11 cellular contexts compared by ENCODE assay signal in the genomic region with DNA sequence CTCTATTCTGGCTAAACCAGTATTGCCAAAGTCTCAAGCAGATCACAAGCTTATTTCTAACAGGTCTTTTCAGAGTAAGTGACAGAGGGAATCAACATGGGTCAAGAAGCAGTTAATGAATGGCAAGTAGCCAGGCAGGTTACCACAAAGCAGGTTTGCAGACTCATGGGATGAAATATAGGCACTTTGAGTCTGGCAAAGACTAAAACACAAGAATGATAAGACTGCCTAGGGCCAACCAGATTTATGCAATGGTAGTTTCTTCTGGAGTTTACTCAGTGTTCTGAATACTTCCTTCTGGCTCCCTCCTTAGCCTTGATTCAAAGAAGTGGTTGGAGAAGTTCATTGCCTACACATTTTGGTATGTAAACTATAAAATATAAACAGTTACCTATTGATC. TPM values are rescaled to one million over a fixed set of nuclear protein-coding genes. Genes with fewer than 3 reads are reported as not detected.
DNase-seq lines count a peak whose midpoint lies in the region; ATAC-seq, FAIRE-seq and TF ChIP-seq lines count a peak whose summit lies in the region.
"Had no signal": no experiment of that assay in that cellular context is flagged by ENCODE, and none has a peak within 500 bp of the region (broad histone marks: within the 10 kb centered on the region; RNA-seq: fewer than 3 reads in every experiment).

No MANE protein-coding gene starts in this region.

- H3K4me1 ChIP-seq in esophagus squamous epithelium, result peaks cover 6 to 83% (median 26%) of the 10 kb centered on the region in 3 donors
- peaks cover 16 to 30% (median 17%) of the 10 kb centered on the region in 3 donors for H3K4me1 ChIP-seq in pancreas

- H3K27me3 ChIP-seq in esophagus squamous epithelium (no peaks in the 10 kb centered on the region), pancreas (no peaks in the 10 kb centered on the region)

- TF ChIP-seq POLR2A in esophagus squamous epithelium (IDR thresholded peaks at IDR 0.05), result no peak

- peaks cover 73% of the 10 kb centered on the region for H3K4me1 Mint-ChIP-seq in activated CD8-positive, alpha-beta memory T cell treated with anti-CD3 and anti-CD28 coated beads, Interleukin-2, amount 10 ng/mL, durations not matched to agents 7 days and 5 days

- peaks cover 0 to 18% (median 0%) of the 10 kb centered on the region in 3 donors for H3K36me3 ChIP-seq in esophagus squamous epithelium
- H3K36me3 ChIP-seq in pancreas, result no peaks in the 10 kb centered on the region

- H3K27ac Mint-ChIP-seq in activated CD8-positive, alpha-beta memory T cell treated with anti-CD3 and anti-CD28 coated beads, Interleukin-2, amount 10 ng/mL, durations not matched to agents 7 days and 5 days, result peak overlapping the region; percentile 15

- H3K9me3 ChIP-seq in esophagus squamous epithelium (no peaks in the 10 kb centered on the region), pancreas (no peaks in the 10 kb centered on the region)

- DNase-seq in activated CD8-positive, alpha-beta memory T cell treated with anti-CD3 and anti-CD28 coated beads, Interleukin-2, amount 10 ng/mL, durations not matched to agents 7 days and 5 days, result no peak
- no peak for DNase-seq in activated CD8-positive, alpha-beta memory T cell treated with anti-CD3 and anti-CD28 coated beads for 24 hours
- DNase-seq in RCC 7860 (ENCODE audit: low spot score), result no peak
- no peak for DNase-seq in esophagus squamous epithelium (lab: John Stamatoyannopoulos, UW)
- no peak for DNase-seq in skeletal muscle cell (ENCODE audit: low read depth)
- no peak for DNase-seq in pancreas
- DNase-seq in NCI-H524 (lab: John Stamatoyannopoulos, UW), result no peak
- DNase-seq: activated CD8-positive, alpha-beta memory T cell treated with anti-CD3 and anti-CD28 coated beads, Interleukin-2, amount 50 U/mL, for 4 hours; stimulated activated CD4-positive, alpha-beta T cell treated with anti-CD3 and anti-CD28 coated beads, Interleukin-15, amount 100 ng/mL, for 24 hours had no signal

- peak overlapping the region; percentile 32 for H3K4me3 Mint-ChIP-seq in activated CD8-positive, alpha-beta memory T cell treated with anti-CD3 and anti-CD28 coated beads, Interleukin-2, amount 10 ng/mL, durations not matched to agents 7 days and 5 days

- H3K27ac ChIP-seq in esophagus squamous epithelium, result peak overlapping the region in 3 of 4 donors; percentile 40 to 98 (median 60)
- H3K27ac ChIP-seq in pancreas, result no peak overlapping the region

- H3K4me3 ChIP-seq in esophagus squamous epithelium (no peak overlapping the region), skeletal muscle cell (ENCODE audit: low read depth, low read length) (peak overlapping the region; percentile 99), pancreas (no peak overlapping the region)
- H3K4me3 ChIP-seq: lung had no signal

- no peaks in the 10 kb centered on the region for H3K9me3 Mint-ChIP-seq in activated CD8-positive, alpha-beta memory T cell treated with anti-CD3 and anti-CD28 coated beads, Interleukin-2, amount 10 ng/mL, durations not matched to agents 7 days and 5 days (ENCODE audit: low read depth)

- peaks cover 36% of the 10 kb centered on the region for H3K36me3 Mint-ChIP-seq in activated CD8-positive, alpha-beta memory T cell treated with anti-CD3 and anti-CD28 coated beads, Interleukin-2, amount 10 ng/mL, durations not matched to agents 7 days and 5 days

- intact Hi-C loops in esophagus squamous epithelium (cut with DNase I) (loop anchor here (10.0 kb wide), 2 partner anchors 75 to 205 kb away; no protein-coding TSS in a partner anchor), pancreas (cut with DNase I) (no loop called here)

- FAIRE-seq in RCC 7860 (lab: Jason Lieb, UNC) (peak; percentile 35), pancreas (lab: Jason Lieb, UNC) (no peak)

- no peak for ATAC-seq in activated CD8-positive, alpha-beta memory T cell treated with anti-CD3 and anti-CD28 coated beads, Interleukin-2, amount 10 ng/mL, durations not matched to agents 7 days and 5 days
- ATAC-seq in pancreas (no peak), HG03095 (IDR thresholded peaks at IDR 0.05; ENCODE audit: unreplicated experiment) (no peak)

- no peaks in the 10 kb centered on the region for H3K27me3 Mint-ChIP-seq in activated CD8-positive, alpha-beta memory T cell treated with anti-CD3 and anti-CD28 coated beads, Interleukin-2, amount 10 ng/mL, durations not matched to agents 7 days and 5 days

- CTCF ChIA-PET in activated CD8-positive, alpha-beta memory T cell treated with anti-CD3 and anti-CD28 coated beads, Interleukin-2, amount 10 ng/mL, durations not matched to agents 7 days and 5 days (lab: Charles Lee), result interaction anchor here (1.4 kb wide), 1 partner anchor 10 kb away, joined by 3 read pairs; no protein-coding TSS in a partner anchor

- TF ChIP-seq CTCF in esophagus squamous epithelium (IDR thresholded peaks at IDR 0.05), result no peak
- TF ChIP-seq CTCF in pancreas (IDR thresholded peaks at IDR 0.05), result no peak

RNA-seq across cellular contexts. Expression of a gene that starts 3.6 kb away (rescaled TPM):
- total RNA-seq in activated CD8-positive, alpha-beta memory T cell treated with anti-CD3 and anti-CD28 coated beads, Interleukin-2, amount 10 ng/mL, durations not matched to agents 7 days and 5 days, result 100 to 1,000 TPM in 1 of 2 experiments, 10 to 100 TPM in 1; 91.4 to 121 TPM
- total RNA-seq in esophagus squamous epithelium (100 to 1,000 TPM in 3 of 4 donors, 10 to 100 TPM in 1; 86.6 to 278 (median 148) TPM), pancreas (10 to 100 TPM; 13.3 to 33.1 (median 22.1) TPM)
- 10 to 100 TPM; 11.4 to 17.6 TPM for polyA plus RNA-seq in pancreas

Comparison
In these comparisons a context has a peak if more than half of its experiments do, and no peak if none do; other contexts are left out.
1. H3K27ac ChIP-seq: peak in esophagus squamous epithelium (3 of 4); none in pancreas (0 of 4).